ENCODE assay signal across 18 cellular contexts in genomic region chr6:145036848-145037567, GRCh38.
DNase-seq lines count a peak whose midpoint lies in the region; ATAC-seq, FAIRE-seq and TF ChIP-seq lines count a peak whose summit lies in the region.
"Had no signal": no experiment of that assay in that cellular context is flagged by ENCODE, and none has a peak within 500 bp of the region (broad histone marks: within the 10 kb centered on the region; RNA-seq: fewer than 3 reads in every experiment).

No MANE protein-coding gene starts in this region.

- FAIRE-seq in urothelium cell line (lab: Jason Lieb, UNC) = no peak
- FAIRE-seq: colon, H54 had no signal

- TF ChIP-seq CTCF in heart left ventricle (IDR thresholded peaks at IDR 0.05) (no peak), right atrium auricular region (IDR thresholded peaks at IDR 0.05) (no peak), fibroblast of mammary gland (conservative IDR thresholded peaks at IDR 0.05; ENCODE audit: control insufficient read depth, insufficient read depth, low read depth, low read length) (no peak)

- H3K4me1 ChIP-seq in heart left ventricle = peaks cover 0 to 11% (median 0%) of the 10 kb centered on the region in 12 donors
- H3K4me1 ChIP-seq in right atrium auricular region = peaks cover 0 to 7% of the 10 kb centered on the region in 2 donors
- H3K4me1 ChIP-seq: sigmoid colon, testis had no signal

- intact Hi-C loops in heart left ventricle (cut with DNase I) = loop anchor here in 2 of 10 donors (10.0 kb wide), 2 partner anchors 178 to 452 kb away; no protein-coding TSS in a partner anchor

- H3K9me3 ChIP-seq in heart left ventricle = no peaks in the 10 kb centered on the region
- no peaks in the 10 kb centered on the region for H3K9me3 ChIP-seq in right atrium auricular region
- H3K9me3 ChIP-seq: sigmoid colon, testis had no signal

- H3K27me3 ChIP-seq in heart left ventricle (no peaks in the 10 kb centered on the region), right atrium auricular region (no peaks in the 10 kb centered on the region)
- H3K27me3 ChIP-seq: sigmoid colon, testis had no signal

- H3K27ac ChIP-seq in heart left ventricle = no peak overlapping the region
- H3K27ac ChIP-seq in right atrium auricular region = no peak overlapping the region
- H3K27ac ChIP-seq: sigmoid colon, testis had no signal

- WGBS in heart left ventricle, 4 donors = 46 to 50% (median 50%) methylated on average over 3 of the region's 3 CpGs

- no peak for TF ChIP-seq POLR2A in heart left ventricle (IDR thresholded peaks at IDR 0.05)

- ATAC-seq in heart left ventricle (peak; percentile 76 to 99 (median 90)), SK-N-SH treated with all-trans-retinoic acid at 6 μM for 48 hours (peak; percentile 61), HG03342 (IDR thresholded peaks at IDR 0.05; ENCODE audit: unreplicated experiment) (no peak), HG03378 (IDR thresholded peaks at IDR 0.05; ENCODE audit: unreplicated experiment) (no peak)
- ATAC-seq: T-helper 17 cell had no signal

- H3K4me3 ChIP-seq in heart left ventricle (no peak overlapping the region), right atrium auricular region (no peak overlapping the region), fibroblast of mammary gland (ENCODE audit: control insufficient read depth, low read depth, low read length) (no peak overlapping the region)
- H3K4me3 ChIP-seq: sigmoid colon, testis had no signal

- peak in 3 of 5 donors; percentile 14 to 59 (median 28) for DNase-seq in heart left ventricle
- DNase-seq in right atrium auricular region (ENCODE audit: low spot score) = no peak
- DNase-seq in fibroblast of mammary gland (ENCODE audit: low read depth) = peak; percentile 38
- peak; percentile 23 for DNase-seq in urothelium cell line (ENCODE audit: low spot score)
- DNase-seq in mesenteric fat pad (ENCODE audit: low spot score) = no peak
- DNase-seq: activated B cell treated with CpG ODN at 0.5 μM for 24 hours; amniotic stem cell; NCI-H2081; occipital lobe; sigmoid colon; stimulated activated CD4-positive, alpha-beta T cell treated with anti-CD3 and anti-CD28 coated beads, Interleukin-4, amount 100 ng/mL, for 1 hour; T-helper 17 cell; testis had no signal

- no peaks in the 10 kb centered on the region for H3K36me3 ChIP-seq in heart left ventricle
- H3K36me3 ChIP-seq in right atrium auricular region = no peaks in the 10 kb centered on the region
- H3K36me3 ChIP-seq: sigmoid colon had no signal

TF ChIP-seq in SK-N-SH treated with all-trans-retinoic acid at 6 μM for 48 hours, 23 proteins besides CTCF, POLR2A, EP300 and RAD21:
- TF ChIP-seq ISL1 (CRISPR knock-in tag; IDR thresholded peaks at IDR 0.05) = peak; percentile 91
- TF ChIP-seq GLIS3 (CRISPR knock-in tag; IDR thresholded peaks at IDR 0.05) = peak; percentile 29; the same call in 1 of the 2 replicates
- peak; percentile 52; the same call in 1 of the 2 replicates for TF ChIP-seq TCF4 (CRISPR knock-in tag; IDR thresholded peaks at IDR 0.05; ENCODE audit: borderline replicate concordance)
- no peak for TF ChIP-seq OSR1 (CRISPR knock-in tag; IDR thresholded peaks at IDR 0.05)
- no peak for TF ChIP-seq PPARA (CRISPR knock-in tag; IDR thresholded peaks at IDR 0.05; ENCODE audit: borderline replicate concordance)
- TF ChIP-seq TSHZ2 (CRISPR knock-in tag; IDR thresholded peaks at IDR 0.05) = peak; percentile 77; the same call in 1 of the 2 replicates
- TF ChIP-seq BACH2 (CRISPR knock-in tag; IDR thresholded peaks at IDR 0.05; ENCODE audit: borderline replicate concordance) = no peak
- TF ChIP-seq, protein P1, sequence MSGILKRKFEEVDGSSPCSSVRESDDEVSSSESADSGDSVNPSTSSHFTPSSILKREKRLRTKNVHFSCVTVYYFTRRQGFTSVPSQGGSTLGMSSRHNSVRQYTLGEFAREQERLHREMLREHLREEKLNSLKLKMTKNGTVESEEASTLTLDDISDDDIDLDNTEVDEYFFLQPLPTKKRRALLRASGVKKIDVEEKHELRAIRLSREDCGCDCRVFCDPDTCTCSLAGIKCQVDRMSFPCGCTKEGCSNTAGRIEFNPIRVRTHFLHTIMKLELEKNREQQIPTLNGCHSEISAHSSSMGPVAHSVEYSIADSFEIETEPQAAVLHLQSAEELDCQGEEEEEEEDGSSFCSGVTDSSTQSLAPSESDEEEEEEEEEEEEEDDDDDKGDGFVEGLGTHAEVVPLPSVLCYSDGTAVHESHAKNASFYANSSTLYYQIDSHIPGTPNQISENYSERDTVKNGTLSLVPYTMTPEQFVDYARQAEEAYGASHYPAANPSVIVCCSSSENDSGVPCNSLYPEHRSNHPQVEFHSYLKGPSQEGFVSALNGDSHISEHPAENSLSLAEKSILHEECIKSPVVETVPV (CRISPR knock-in tag; IDR thresholded peaks at IDR 0.05) = no peak
- no peak for TF ChIP-seq ESRRG (CRISPR knock-in tag; IDR thresholded peaks at IDR 0.05)
- TF ChIP-seq ZNF8 (CRISPR knock-in tag; IDR thresholded peaks at IDR 0.05) = no peak
- no peak; the same call in 1 of the 2 replicates for TF ChIP-seq ZFP3 (CRISPR knock-in tag; IDR thresholded peaks at IDR 0.05)
- TF ChIP-seq PATZ1 (CRISPR knock-in tag; IDR thresholded peaks at IDR 0.05; ENCODE audit: borderline replicate concordance) = peak; percentile 18; the same call in 1 of the 2 replicates
- TF ChIP-seq TOX (CRISPR knock-in tag; IDR thresholded peaks at IDR 0.05; ENCODE audit: borderline replicate concordance) = no peak
- TF ChIP-seq POU6F1 (CRISPR knock-in tag; IDR thresholded peaks at IDR 0.05; ENCODE audit: borderline replicate concordance, low read depth) = no peak
- TF ChIP-seq CSDC2 (CRISPR knock-in tag; IDR thresholded peaks at IDR 0.05) = 0 out of 2 replicates have a peak, but pooled peaks have one; percentile 27
- TF ChIP-seq ARNTL (CRISPR knock-in tag; IDR thresholded peaks at IDR 0.05; ENCODE audit: borderline replicate concordance, low read depth) = no peak
- no peak for TF ChIP-seq ZNF565 (CRISPR knock-in tag; conservative IDR thresholded peaks at IDR 0.05; ENCODE audit: low read depth)
TF ChIP-seq in SK-N-SH treated with all-trans-retinoic acid at 6 μM for 48 hours: peak in this region for 6.

Comparison
In these comparisons a context has a peak if more than half of its experiments do, and no peak if none do; other contexts are left out.
1. DNase-seq: peak in heart left ventricle (3 of 5), fibroblast of mammary gland (single experiment) and urothelium cell line (single experiment); none in right atrium auricular region (single experiment) and mesenteric fat pad (single experiment).
2. ATAC-seq: peak in heart left ventricle (4 of 4) and SK-N-SH treated with all-trans-retinoic acid at 6 μM for 48 hours (single experiment); none in HG03342 (single experiment) and HG03378 (single experiment).